Comparison of ENCODE assay signal across 10 cellular contexts in the genomic region with DNA sequence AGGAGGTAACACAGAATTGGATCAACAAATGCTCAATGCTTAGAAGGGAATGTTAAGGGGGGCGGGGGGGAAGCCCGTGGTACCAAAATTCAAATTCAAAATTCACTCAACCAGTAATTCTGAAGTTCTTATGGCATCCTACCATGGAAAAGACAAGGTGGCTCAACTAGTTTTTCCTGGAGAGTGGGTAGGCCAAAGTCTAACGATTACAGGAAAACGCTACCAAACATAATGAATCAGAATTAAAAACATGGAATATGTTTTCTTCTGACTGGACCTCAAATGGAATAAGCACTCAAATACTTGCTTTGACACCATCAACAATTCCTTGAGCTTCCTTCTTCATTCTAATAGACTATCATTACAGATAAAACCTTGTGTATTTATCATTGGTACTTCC. TPM values are rescaled to one million over a fixed set of nuclear protein-coding genes. Genes with fewer than 3 reads are reported as not detected.
DNase-seq lines count a peak whose midpoint lies in the region; ATAC-seq, FAIRE-seq and TF ChIP-seq lines count a peak whose summit lies in the region.
"Had no signal": no experiment of that assay in that cellular context is flagged by ENCODE, and none has a peak within 500 bp of the region (broad histone marks: within the 10 kb centered on the region; RNA-seq: fewer than 3 reads in every experiment).

No MANE protein-coding gene starts in this region.

- H3K36me3 ChIP-seq in keratinocyte (ENCODE audit: control insufficient read depth in 2 of 2, extremely low read depth in 1 of 2, insufficient read depth in 2 of 2, low read length in 2 of 2) (peaks cover 10 to 40% of the 10 kb centered on the region in 2 experiments), suprapubic skin (peaks cover 24% of the 10 kb centered on the region)

- H3K36me3 Mint-ChIP-seq in activated T-cell treated with anti-CD3 and anti-CD28 coated beads, Interleukin-2, amount 50 U/mL, for 4 hours (ENCODE audit: insufficient read depth): peaks cover 53% of the 10 kb centered on the region
- peaks cover 74% of the 10 kb centered on the region for H3K36me3 Mint-ChIP-seq in activated naive CD8-positive, alpha-beta T cell treated with anti-CD3 and anti-CD28 coated beads for 36 hours

- no peak for TF ChIP-seq EP300 in suprapubic skin (IDR thresholded peaks at IDR 0.05)

- peaks cover 71% of the 10 kb centered on the region for H3K79me2 ChIP-seq in keratinocyte (ENCODE audit: control insufficient read depth, insufficient read depth, low read length)

- no peaks in the 10 kb centered on the region for H3K9me3 Mint-ChIP-seq in activated T-cell treated with anti-CD3 and anti-CD28 coated beads, Interleukin-2, amount 50 U/mL, for 4 hours
- H3K9me3 Mint-ChIP-seq in activated naive CD8-positive, alpha-beta T cell treated with anti-CD3 and anti-CD28 coated beads for 36 hours: no peaks in the 10 kb centered on the region

- peak overlapping the region; percentile 95 for H3K27ac ChIP-seq in keratinocyte (ENCODE audit: control insufficient read depth, insufficient read depth, low read length)
- peak overlapping the region; percentile 98 for H3K27ac ChIP-seq in suprapubic skin

- 41% methylated on average over 4 of the region's 4 CpGs for WGBS in suprapubic skin

- no peak for TF ChIP-seq POLR2A in suprapubic skin (IDR thresholded peaks at IDR 0.05)

- H3K27me3 Mint-ChIP-seq in activated T-cell treated with anti-CD3 and anti-CD28 coated beads, Interleukin-2, amount 50 U/mL, for 4 hours (ENCODE audit: low read depth): no peaks in the 10 kb centered on the region
- H3K27me3 Mint-ChIP-seq in activated naive CD8-positive, alpha-beta T cell treated with anti-CD3 and anti-CD28 coated beads for 36 hours: no peaks in the 10 kb centered on the region

- H3K4me3 ChIP-seq in keratinocyte (ENCODE audit: control insufficient read depth in 2 of 3, extremely low read depth in 1 of 3, insufficient read depth in 2 of 3, low read depth in 1 of 3, low read length in 3 of 3): peak overlapping the region; percentile 78 to 98 (median 93)
- H3K4me3 ChIP-seq in suprapubic skin: peak overlapping the region; percentile 82

- peak overlapping the region; percentile 98 for H3K27ac Mint-ChIP-seq in activated naive CD8-positive, alpha-beta T cell treated with anti-CD3 and anti-CD28 coated beads for 36 hours

- H3K4me2 ChIP-seq in keratinocyte (ENCODE audit: control insufficient read depth, extremely low read depth, insufficient read depth, low read depth, low read length): peak overlapping the region; percentile 83

- H3K9me3 ChIP-seq in keratinocyte (ENCODE audit: control insufficient read depth, low read depth, low read length) (no peaks in the 10 kb centered on the region), suprapubic skin (no peaks in the 10 kb centered on the region)

- ATAC-seq in activated T-cell treated with anti-CD3 and anti-CD28 coated beads, Interleukin-2, amount 50 U/mL, for 4 hours: no peak

- peak overlapping the region; percentile 99 for H3K4me3 Mint-ChIP-seq in activated T-cell treated with anti-CD3 and anti-CD28 coated beads, Interleukin-2, amount 50 U/mL, for 4 hours
- H3K4me3 Mint-ChIP-seq in activated naive CD8-positive, alpha-beta T cell treated with anti-CD3 and anti-CD28 coated beads for 36 hours: peak overlapping the region; percentile 94

- dilution Hi-C loops in keratinocyte (cut with MboI; ENCODE audit: extremely low pct_ligation_motif_present, low sequenced_read_pairs): no loop called here

- no peak for DNase-seq in activated T-cell treated with anti-CD3 and anti-CD28 coated beads, Interleukin-2, amount 50 U/mL, for 4 hours
- DNase-seq in activated T-cell treated with anti-CD3 and anti-CD28 coated beads, Interleukin-2, amount 50 U/mL, for 1 hour: no peak
- no peak for DNase-seq in activated naive CD8-positive, alpha-beta T cell treated with anti-CD3 and anti-CD28 coated beads for 36 hours
- DNase-seq in keratinocyte (ENCODE audit: low read depth, low spot score) (no peak), suprapubic skin (ENCODE audit: low spot score in 2 of 2) (no peak), mucosa of gallbladder (ENCODE audit: low spot score) (no peak), COLO668 (lab: John Stamatoyannopoulos, UW; ENCODE audit: unreplicated experiment) (no peak), NCI-H1694 treated with DMSO at 0.1 percent for 48 hours (lab: John Stamatoyannopoulos, UW) (no peak)
- DNase-seq: stimulated activated CD4-positive, alpha-beta T cell treated with anti-CD3 and anti-CD28 coated beads, Interleukin-2, amount 100 ng/mL, for 48 hours had no signal

- H3K27me3 ChIP-seq in keratinocyte (ENCODE audit: control insufficient read depth, extremely low read depth, insufficient read depth, low read length): no peaks in the 10 kb centered on the region
- no peaks in the 10 kb centered on the region for H3K27me3 ChIP-seq in suprapubic skin

- H4K20me1 ChIP-seq in keratinocyte (ENCODE audit: control insufficient read depth, extremely low read depth, insufficient read depth, low read length): peaks cover 46% of the 10 kb centered on the region

- H2AFZ ChIP-seq in keratinocyte (ENCODE audit: control insufficient read depth, low read length): no peak overlapping the region

- H3K9me1 ChIP-seq in keratinocyte (ENCODE audit: control insufficient read depth, extremely low read depth, insufficient read depth, low read length): peaks cover 15% of the 10 kb centered on the region

- peaks cover 60% of the 10 kb centered on the region for H3K4me1 Mint-ChIP-seq in activated T-cell treated with anti-CD3 and anti-CD28 coated beads, Interleukin-2, amount 50 U/mL, for 4 hours (ENCODE audit: low read depth)
- H3K4me1 Mint-ChIP-seq in activated naive CD8-positive, alpha-beta T cell treated with anti-CD3 and anti-CD28 coated beads for 36 hours: peaks cover 57% of the 10 kb centered on the region

- no peak for TF ChIP-seq CTCF in keratinocyte (optimal IDR thresholded peaks at IDR 0.05 in 1 of 3, IDR thresholded peaks at IDR 0.05 in 1 of 3, conservative IDR thresholded peaks at IDR 0.05 in 1 of 3; ENCODE audit: extremely low read depth in 1 of 3, insufficient read depth in 2 of 3, low read length in 3 of 3)
- TF ChIP-seq CTCF in suprapubic skin (IDR thresholded peaks at IDR 0.05): no peak

- FAIRE-seq in keratinocyte (lab: Jason Lieb, UNC): no peak
- FAIRE-seq: H54 had no signal

- H3K9ac ChIP-seq in keratinocyte (ENCODE audit: control insufficient read depth, extremely low read depth, insufficient read depth, low read length): peak overlapping the region; percentile 100

- H3K4me1 ChIP-seq in keratinocyte (ENCODE audit: control insufficient read depth, extremely low read depth, insufficient read depth, low read length): peaks cover 27% of the 10 kb centered on the region
- H3K4me1 ChIP-seq in suprapubic skin: peaks cover 65% of the 10 kb centered on the region

RNA-seq across cellular contexts. Expression of gene NACA, which starts 2.3 kb away (rescaled TPM):
- 1,000 to 10,000 TPM; 1,078 to 1,189 (median 1,154) TPM for total RNA-seq in activated T-cell treated with anti-CD3 and anti-CD28 coated beads, Interleukin-2, amount 50 U/mL, for 4 hours
- total RNA-seq in activated naive CD8-positive, alpha-beta T cell treated with anti-CD3 and anti-CD28 coated beads for 36 hours: 1,000 to 10,000 TPM; 1,112 to 1,149 TPM
- 649 to 953 TPM (median 747 TPM) in 3 replicates for polyA plus RNA-seq in keratinocyte
- polyA plus RNA-seq in keratinocyte (2011; ENCODE audit: low read depth): 3,329 TPM
- 531 and 643 TPM in 2 replicates for polyA plus RNA-seq in keratinocyte (2011; cell fraction: cytosol; rRNA removed)
- 155 and 244 TPM in 2 replicates for polyA plus RNA-seq in keratinocyte (2011; cell fraction: nucleus; rRNA removed)
- 1,397 and 1,812 TPM in 2 replicates for polyA plus RNA-seq in keratinocyte (2012; ENCODE audit: low replicate concordance)
- 105 to 435 TPM (median 356 TPM) in 3 replicates for polyA minus RNA-seq in keratinocyte
- 229 TPM for polyA minus RNA-seq in keratinocyte (2011; cell fraction: cytosol; rRNA and poly(A)+ RNA removed)
- polyA minus RNA-seq in keratinocyte (2011; cell fraction: nucleus; rRNA and poly(A)+ RNA removed): 44.8 and 62.3 TPM in 2 replicates
- 1,000 to 10,000 TPM; 1,068 to 1,481 (median 1,369) TPM for total RNA-seq in suprapubic skin
- 599 TPM for total RNA-seq in mucosa of gallbladder

RNA-seq across cellular contexts. Expression of gene PRIM1, which starts 29.3 kb away (rescaled TPM):
- 10 to 100 TPM; 56.0 to 68.2 (median 60.1) TPM for total RNA-seq in activated T-cell treated with anti-CD3 and anti-CD28 coated beads, Interleukin-2, amount 50 U/mL, for 4 hours
- total RNA-seq in activated naive CD8-positive, alpha-beta T cell treated with anti-CD3 and anti-CD28 coated beads for 36 hours: 100 to 1,000 TPM in 1 of 2 experiments, 10 to 100 TPM in 1; 95.4 to 100 TPM
- 2.7 to 12.0 TPM (median 10.1 TPM) in 3 replicates for polyA plus RNA-seq in keratinocyte
- not detected for polyA plus RNA-seq in keratinocyte (2011; ENCODE audit: low read depth)
- polyA plus RNA-seq in keratinocyte (2011; cell fraction: cytosol; rRNA removed): 2.5 and 6.2 TPM in 2 replicates
- polyA plus RNA-seq in keratinocyte (2011; cell fraction: nucleus; rRNA removed): 2.8 and 4.7 TPM in 2 replicates
- 1.3 and 6.7 TPM in 2 replicates for polyA plus RNA-seq in keratinocyte (2012; ENCODE audit: low replicate concordance)
- polyA minus RNA-seq in keratinocyte: 0.63 to 10.4 TPM (median 8.0 TPM) in 3 replicates
- 4.2 TPM for polyA minus RNA-seq in keratinocyte (2011; cell fraction: cytosol; rRNA and poly(A)+ RNA removed)
- 1.5 and 1.9 TPM in 2 replicates for polyA minus RNA-seq in keratinocyte (2011; cell fraction: nucleus; rRNA and poly(A)+ RNA removed)
- total RNA-seq in suprapubic skin (10 to 100 TPM in 2 of 4 donors, 1 to 10 TPM in 2; 9.1 to 12.4 (median 10.3) TPM), mucosa of gallbladder (3.9 TPM)

RNA-seq across cellular contexts. Expression of gene PTGES3, which starts 34.7 kb away (rescaled TPM):
- total RNA-seq in activated T-cell treated with anti-CD3 and anti-CD28 coated beads, Interleukin-2, amount 50 U/mL, for 4 hours: 100 to 1,000 TPM; 343 to 400 (median 399) TPM
- 100 to 1,000 TPM; 402 to 403 TPM for total RNA-seq in activated naive CD8-positive, alpha-beta T cell treated with anti-CD3 and anti-CD28 coated beads for 36 hours
- polyA plus RNA-seq in keratinocyte: 53.0 to 136 TPM (median 112 TPM) in 3 replicates
- 958 TPM for polyA plus RNA-seq in keratinocyte (2011; ENCODE audit: low read depth)
- 94.7 and 154 TPM in 2 replicates for polyA plus RNA-seq in keratinocyte (2011; cell fraction: cytosol; rRNA removed)
- 49.3 and 78.8 TPM in 2 replicates for polyA plus RNA-seq in keratinocyte (2011; cell fraction: nucleus; rRNA removed)
- 191 and 202 TPM in 2 replicates for polyA plus RNA-seq in keratinocyte (2012; ENCODE audit: low replicate concordance)
- polyA minus RNA-seq in keratinocyte: 9.1 to 70.6 TPM (median 28.6 TPM) in 3 replicates
- 76.7 TPM for polyA minus RNA-seq in keratinocyte (2011; cell fraction: cytosol; rRNA and poly(A)+ RNA removed)
- polyA minus RNA-seq in keratinocyte (2011; cell fraction: nucleus; rRNA and poly(A)+ RNA removed): 24.5 and 38.3 TPM in 2 replicates
- total RNA-seq in suprapubic skin: 10 to 100 TPM; 51.7 to 71.2 (median 69.9) TPM
- 201 TPM for total RNA-seq in mucosa of gallbladder

RNA-seq across cellular contexts. Expression of gene HSD17B6, which starts 40.3 kb away (rescaled TPM):
- total RNA-seq in activated T-cell treated with anti-CD3 and anti-CD28 coated beads, Interleukin-2, amount 50 U/mL, for 4 hours: 1 to 10 TPM; 1.3 to 3.2 (median 1.9) TPM
- 1 to 10 TPM; 1.7 to 1.9 TPM for total RNA-seq in activated naive CD8-positive, alpha-beta T cell treated with anti-CD3 and anti-CD28 coated beads for 36 hours
- polyA plus RNA-seq in keratinocyte: 0.21 to 1.3 TPM (median 0.45 TPM) in 3 replicates
- polyA plus RNA-seq in keratinocyte (2011; ENCODE audit: low read depth): not detected
- polyA plus RNA-seq in keratinocyte (2011; cell fraction: cytosol; rRNA removed): 0.09 and 0.36 TPM in 2 replicates
- 0.09 and 0.28 TPM in 2 replicates for polyA plus RNA-seq in keratinocyte (2011; cell fraction: nucleus; rRNA removed)
- 0.28 TPM in 1 of 2 replicates, not detected in the other for polyA plus RNA-seq in keratinocyte (2012; ENCODE audit: low replicate concordance)
- 0.29 TPM in 1 of 3 replicates, not detected in the others for polyA minus RNA-seq in keratinocyte
- polyA minus RNA-seq in keratinocyte (2011; cell fraction: cytosol; rRNA and poly(A)+ RNA removed): not detected
- polyA minus RNA-seq in keratinocyte (2011; cell fraction: nucleus; rRNA and poly(A)+ RNA removed): not detected in 2 replicates
- total RNA-seq in suprapubic skin (1 to 10 TPM in 1 of 4 donors, under 1 TPM in 3; 0.38 to 2.4 (median 0.61) TPM), mucosa of gallbladder (19.0 TPM)

Comparison
In these comparisons a context has a peak if more than half of its experiments do, and no peak if none do; other contexts are left out.
1. RNA of gene PRIM1, which starts 29.3 kb away (total RNA-seq): 95.4 to 100 TPM in activated naive CD8-positive, alpha-beta T cell treated with anti-CD3 and anti-CD28 coated beads for 36 hours and 56.0 to 68.2 TPM in activated T-cell treated with anti-CD3 and anti-CD28 coated beads, Interleukin-2, amount 50 U/mL, for 4 hours; 9.1 to 12.4 TPM in suprapubic skin and 3.9 TPM in mucosa of gallbladder (single experiment); every median in the first group is over 4 times any median in the second.